Comparison of ENCODE assay signal across 14 cellular contexts in the genomic region with DNA sequence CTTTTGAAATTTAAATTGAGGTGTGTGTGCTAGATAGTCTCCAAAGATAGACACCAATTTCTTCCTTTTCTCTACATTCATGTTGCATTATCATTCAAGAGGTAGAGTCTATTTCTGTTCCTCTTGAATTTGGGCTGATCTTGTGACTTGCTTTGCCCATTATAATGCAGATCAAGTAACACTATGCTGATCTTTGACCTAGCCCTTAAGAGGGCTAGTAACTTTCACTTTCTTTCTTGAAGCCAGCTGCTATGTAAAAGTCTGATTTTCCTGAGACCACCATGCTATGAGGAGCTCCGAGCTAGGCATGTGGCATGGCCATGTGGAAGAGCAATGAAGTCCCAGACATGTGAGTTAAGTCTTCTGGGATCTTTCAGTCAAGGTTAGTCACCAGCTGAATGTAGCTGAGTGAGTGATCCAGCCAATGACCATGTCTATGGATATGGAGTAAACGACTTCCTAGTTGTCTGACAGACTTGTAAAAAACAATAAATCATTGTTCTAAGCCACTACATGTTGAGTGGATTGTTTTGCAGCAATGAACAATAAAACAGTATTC.
DNase-seq lines count a peak whose midpoint lies in the region; ATAC-seq, FAIRE-seq and TF ChIP-seq lines count a peak whose summit lies in the region.
"Had no signal": no experiment of that assay in that cellular context is flagged by ENCODE, and none has a peak within 500 bp of the region (broad histone marks: within the 10 kb centered on the region; RNA-seq: fewer than 3 reads in every experiment).

No MANE protein-coding gene starts in this region.

- no peak overlapping the region for H3K27ac Mint-ChIP-seq in CD8-positive, alpha-beta T cell
- H3K27ac Mint-ChIP-seq in activated T-helper 17 cell treated with anti-CD3 and anti-CD28 coated beads, Interleukin-2, amount 50 U/mL, for 72 hours, result no peak overlapping the region
- H3K27ac Mint-ChIP-seq: activated CD8-positive, alpha-beta memory T cell treated with anti-CD3 and anti-CD28 coated beads, Interleukin-2, amount 10 ng/mL, durations not matched to agents 7 days and 5 days; activated naive CD4-positive, alpha-beta T cell treated with anti-CD3 and anti-CD28 coated beads, Interleukin-2, amount 10 ng/mL, durations not matched to agents 7 days and 5 days had no signal

- H3K4me3 Mint-ChIP-seq in CD8-positive, alpha-beta T cell, result peak overlapping the region; percentile 13
- H3K4me3 Mint-ChIP-seq in activated T-helper 17 cell treated with anti-CD3 and anti-CD28 coated beads, Interleukin-2, amount 50 U/mL, for 72 hours, result peak overlapping the region; percentile 41
- H3K4me3 Mint-ChIP-seq: activated CD8-positive, alpha-beta memory T cell treated with anti-CD3 and anti-CD28 coated beads, Interleukin-2, amount 10 ng/mL, durations not matched to agents 7 days and 5 days; activated naive CD4-positive, alpha-beta T cell treated with anti-CD3 and anti-CD28 coated beads, Interleukin-2, amount 10 ng/mL, durations not matched to agents 7 days and 5 days; brain had no signal

- no peak overlapping the region for H2AFZ ChIP-seq in HepG2 (ENCODE audit: low read length)
- H2AFZ ChIP-seq in SK-N-SH (ENCODE audit: low read depth), result no peak overlapping the region

- peaks cover 4% of the 10 kb centered on the region for H3K4me1 Mint-ChIP-seq in CD8-positive, alpha-beta T cell (ENCODE audit: low read depth)
- H3K4me1 Mint-ChIP-seq in activated T-helper 17 cell treated with anti-CD3 and anti-CD28 coated beads, Interleukin-2, amount 50 U/mL, for 72 hours, result no peaks in the 10 kb centered on the region
- H3K4me1 Mint-ChIP-seq: activated naive CD4-positive, alpha-beta T cell treated with anti-CD3 and anti-CD28 coated beads, Interleukin-2, amount 10 ng/mL, durations not matched to agents 7 days and 5 days had no signal

- TF ChIP-seq EP300 in HepG2 (IDR thresholded peaks at IDR 0.05; ENCODE audit: low read depth in 2 of 2, low read length in 2 of 2), result no peak
- TF ChIP-seq EP300 in HepG2 (CRISPR knock-in tag; IDR thresholded peaks at IDR 0.05; ENCODE audit: borderline replicate concordance), result no peak
- TF ChIP-seq EP300 in ovary (IDR thresholded peaks at IDR 0.05), result no peak
- no peak for TF ChIP-seq EP300 in SK-N-SH (IDR thresholded peaks at IDR 0.05; ENCODE audit: borderline replicate concordance in 1 of 2, low read depth in 1 of 2, low read length in 1 of 2)

- H3K79me2 ChIP-seq in HepG2 (ENCODE audit: insufficient read depth, low read length) (no peaks in the 10 kb centered on the region), SK-N-SH (ENCODE audit: insufficient read depth) (no peaks in the 10 kb centered on the region)

- no peak overlapping the region for H3K4me2 ChIP-seq in HepG2 (ENCODE audit: low read depth, low read length)
- H3K4me2 ChIP-seq in SK-N-SH, result no peak overlapping the region

- H3K36me3 Mint-ChIP-seq in CD8-positive, alpha-beta T cell, result no peaks in the 10 kb centered on the region
- no peaks in the 10 kb centered on the region for H3K36me3 Mint-ChIP-seq in activated T-helper 17 cell treated with anti-CD3 and anti-CD28 coated beads, Interleukin-2, amount 50 U/mL, for 72 hours (ENCODE audit: low read depth)
- H3K36me3 Mint-ChIP-seq: activated CD8-positive, alpha-beta memory T cell treated with anti-CD3 and anti-CD28 coated beads, Interleukin-2, amount 10 ng/mL, durations not matched to agents 7 days and 5 days; activated naive CD4-positive, alpha-beta T cell treated with anti-CD3 and anti-CD28 coated beads, Interleukin-2, amount 10 ng/mL, durations not matched to agents 7 days and 5 days; brain had no signal

- no peaks in the 10 kb centered on the region for H3K27me3 ChIP-seq in CD8-positive, alpha-beta T cell (ENCODE audit: insufficient read depth, low read length)
- H3K27me3 ChIP-seq in HepG2 (ENCODE audit: control insufficient read depth in 1 of 2, insufficient read depth in 2 of 2, low read length in 2 of 2), result peaks cover 0 to 3% of the 10 kb centered on the region in 2 experiments; a peak in 1 of 5 replicates
- no peaks in the 10 kb centered on the region for H3K27me3 ChIP-seq in ovary
- no peaks in the 10 kb centered on the region for H3K27me3 ChIP-seq in SK-N-SH (ENCODE audit: insufficient read depth)

- POLR2A ChIA-PET in CD8-positive, alpha-beta T cell (lab: Charles Lee), result no interaction called here
- POLR2A ChIA-PET in HepG2 (lab: Yijun Ruan, JAX), result no interaction called here
- POLR2A ChIA-PET in SK-N-SH (lab: Yijun Ruan, JAX), result no interaction called here

- TF ChIP-seq RAD21 in HepG2 (CRISPR knock-in tag; IDR thresholded peaks at IDR 0.05) (no peak), SK-N-SH (IDR thresholded peaks at IDR 0.05; ENCODE audit: low read length) (no peak)

- no TSS peak for BruUV-seq in HepG2 (replicated peaks; lab: Mats Ljungman, UMichigan)

- WGBS in HepG2 (ENCODE audit: low lambda C conversion rate), result 0% methylated on average over 2 of the region's 2 CpGs
- 84 to 93% (median 86%) methylated on average over 2 of the region's 2 CpGs for WGBS in ovary, 3 donors
- 47% methylated on average over 2 of the region's 2 CpGs for WGBS in SK-N-SH (ENCODE audit: low lambda C conversion rate)

- CTCF ChIA-PET in CD8-positive, alpha-beta T cell (lab: Charles Lee), result no interaction called here
- CTCF ChIA-PET in HepG2 (lab: Yijun Ruan, JAX; ENCODE audit: low intra/inter-chr PET ratio, low total read pairs) (no interaction called here), SK-N-SH (lab: Yijun Ruan, JAX) (no interaction called here)

- no peaks in the 10 kb centered on the region for H4K20me1 ChIP-seq in HepG2 (ENCODE audit: insufficient read depth, low read length)
- H4K20me1 ChIP-seq in SK-N-SH (ENCODE audit: insufficient read depth), result no peaks in the 10 kb centered on the region

- H3K9me2 ChIP-seq in SK-N-SH, result no peaks in the 10 kb centered on the region

- H3K9me3 Mint-ChIP-seq in CD8-positive, alpha-beta T cell, result no peaks in the 10 kb centered on the region
- H3K9me3 Mint-ChIP-seq in activated T-helper 17 cell treated with anti-CD3 and anti-CD28 coated beads, Interleukin-2, amount 50 U/mL, for 72 hours, result no peaks in the 10 kb centered on the region
- H3K9me3 Mint-ChIP-seq: activated naive CD4-positive, alpha-beta T cell treated with anti-CD3 and anti-CD28 coated beads, Interleukin-2, amount 10 ng/mL, durations not matched to agents 7 days and 5 days had no signal

- intact Hi-C loops in CD8-positive, alpha-beta T cell (cut with DNase I, micrococcal nuclease), result no loop called here
- intact Hi-C loops in HepG2 (cut with micrococcal nuclease; ENCODE audit: unreplicated experiment), result no loop called here
- intact Hi-C loops in ovary (cut with DNase I), result no loop called here

- no peaks in the 10 kb centered on the region for H3K9me3 ChIP-seq in CD8-positive, alpha-beta T cell (ENCODE audit: low read length)
- no peaks in the 10 kb centered on the region for H3K9me3 ChIP-seq in HepG2 (ENCODE audit: low read length)
- H3K9me3 ChIP-seq in ovary, result no peaks in the 10 kb centered on the region
- H3K9me3 ChIP-seq in SK-N-SH, result no peaks in the 10 kb centered on the region

- FAIRE-seq in HepG2 (lab: Jason Lieb, UNC), result peak; percentile 21

- no peaks in the 10 kb centered on the region for H3K27me3 Mint-ChIP-seq in CD8-positive, alpha-beta T cell (ENCODE audit: low read depth)
- no peaks in the 10 kb centered on the region for H3K27me3 Mint-ChIP-seq in activated T-helper 17 cell treated with anti-CD3 and anti-CD28 coated beads, Interleukin-2, amount 50 U/mL, for 72 hours
- H3K27me3 Mint-ChIP-seq: activated CD8-positive, alpha-beta memory T cell treated with anti-CD3 and anti-CD28 coated beads, Interleukin-2, amount 10 ng/mL, durations not matched to agents 7 days and 5 days; activated naive CD4-positive, alpha-beta T cell treated with anti-CD3 and anti-CD28 coated beads, Interleukin-2, amount 10 ng/mL, durations not matched to agents 7 days and 5 days had no signal

- H3K4me1 ChIP-seq in CD8-positive, alpha-beta T cell (ENCODE audit: insufficient read depth, low read length), result no peaks in the 10 kb centered on the region
- H3K4me1 ChIP-seq in HepG2 (ENCODE audit: insufficient read depth, low read length) (no peaks in the 10 kb centered on the region), ovary (ENCODE audit: insufficient read depth) (no peaks in the 10 kb centered on the region), SK-N-SH (ENCODE audit: control insufficient read depth in 1 of 2, insufficient read depth in 2 of 2, low read depth in 1 of 2, low read length in 1 of 2) (no peaks in the 10 kb centered on the region; a peak in 2 of 4 replicates)

- TF ChIP-seq POLR2A in HepG2 (IDR thresholded peaks at IDR 0.05; ENCODE audit: insufficient read depth in 1 of 2, low read depth in 2 of 2, low read length in 2 of 2) (no peak), ovary (IDR thresholded peaks at IDR 0.05) (no peak)

- H3K36me3 ChIP-seq in CD8-positive, alpha-beta T cell (ENCODE audit: insufficient read depth, low read length), result no peaks in the 10 kb centered on the region
- H3K36me3 ChIP-seq in HepG2 (replicated peaks in 1 of 2; ENCODE audit: control insufficient read depth in 1 of 2, insufficient read depth in 2 of 2, low read length in 2 of 2) (no peaks in the 10 kb centered on the region), ovary (no peaks in the 10 kb centered on the region), SK-N-SH (replicated peaks in 1 of 2; ENCODE audit: control insufficient read depth in 1 of 2, insufficient read depth in 2 of 2, low read length in 1 of 2) (no peaks in the 10 kb centered on the region)

- in situ Hi-C loops in HepG2 (cut with HindIII; ENCODE audit: extremely low pct_ligation_motif_present, low pct_unique_long_range_greater_than_20kb), result no loop called here

- H3K4me3 ChIP-seq in CD8-positive, alpha-beta T cell (ENCODE audit: low read depth, low read length), result no peak overlapping the region
- no peak overlapping the region for H3K4me3 ChIP-seq in HepG2 (replicated peaks in 1 of 3; ENCODE audit: insufficient read depth in 1 of 3, low read depth in 2 of 3, low read length in 3 of 3)
- H3K4me3 ChIP-seq in ovary, result no peak overlapping the region
- no peak overlapping the region for H3K4me3 ChIP-seq in SK-N-SH (ENCODE audit: low read depth in 2 of 2, low read length in 1 of 2)
- H3K4me3 ChIP-seq: dorsolateral prefrontal cortex had no signal

- H3K9ac ChIP-seq in HepG2 (ENCODE audit: insufficient read depth, low read depth, low read length), result no peak overlapping the region
- H3K9ac ChIP-seq in SK-N-SH, result no peak overlapping the region

- H3F3A ChIP-seq in SK-N-SH (replicated peaks; ENCODE audit: insufficient read depth), result no peaks in the 10 kb centered on the region

- TF ChIP-seq CTCF in CD8-positive, alpha-beta T cell (IDR thresholded peaks at IDR 0.05), result no peak
- TF ChIP-seq CTCF in HepG2 (CRISPR knock-in tag; IDR thresholded peaks at IDR 0.05), result no peak
- TF ChIP-seq CTCF in ovary (IDR thresholded peaks at IDR 0.05), result no peak
- no peak for TF ChIP-seq CTCF in SK-N-SH (IDR thresholded peaks at IDR 0.05)

- no peak overlapping the region for H3K27ac ChIP-seq in CD8-positive, alpha-beta T cell (ENCODE audit: low read depth, low read length)
- H3K27ac ChIP-seq in HepG2 (ENCODE audit: extremely low read length, insufficient read depth, low read length) (no peak overlapping the region), ovary (no peak overlapping the region), SK-N-SH (ENCODE audit: low read depth in 2 of 2, low read length in 1 of 2) (no peak overlapping the region)
- H3K27ac ChIP-seq: dorsolateral prefrontal cortex had no signal

- no peak for DNase-seq in CD8-positive, alpha-beta T cell
- DNase-seq in HepG2 (ENCODE audit: low spot score) (no peak), ovary (no peak), AG08395 (ENCODE audit: low spot score) (no peak), SK-N-SH (no peak)
- DNase-seq: activated CD8-positive, alpha-beta memory T cell treated with anti-CD3 and anti-CD28 coated beads, Interleukin-2, amount 10 ng/mL, durations not matched to agents 7 days and 5 days; activated naive CD4-positive, alpha-beta T cell treated with anti-CD3 and anti-CD28 coated beads, Interleukin-2, amount 10 ng/mL, durations not matched to agents 7 days and 5 days; dorsolateral prefrontal cortex; NCI-H1417; NCI-H345 had no signal

- ATAC-seq in CD8-positive, alpha-beta T cell, result no peak
- ATAC-seq in HG03432 (IDR thresholded peaks at IDR 0.05; ENCODE audit: unreplicated experiment), result peak; percentile 44
- no peak for ATAC-seq in activated T-helper 17 cell treated with anti-CD3 and anti-CD28 coated beads, Interleukin-2, amount 50 U/mL, for 72 hours (replicated peaks)
- no peak for ATAC-seq in HepG2
- no peak for ATAC-seq in HG03139 (IDR thresholded peaks at IDR 0.05; ENCODE audit: unreplicated experiment)
- ATAC-seq: activated CD8-positive, alpha-beta memory T cell treated with anti-CD3 and anti-CD28 coated beads, Interleukin-2, amount 10 ng/mL, durations not matched to agents 7 days and 5 days had no signal
